9 cellular contexts compared by ENCODE assay signal in the genomic region with DNA sequence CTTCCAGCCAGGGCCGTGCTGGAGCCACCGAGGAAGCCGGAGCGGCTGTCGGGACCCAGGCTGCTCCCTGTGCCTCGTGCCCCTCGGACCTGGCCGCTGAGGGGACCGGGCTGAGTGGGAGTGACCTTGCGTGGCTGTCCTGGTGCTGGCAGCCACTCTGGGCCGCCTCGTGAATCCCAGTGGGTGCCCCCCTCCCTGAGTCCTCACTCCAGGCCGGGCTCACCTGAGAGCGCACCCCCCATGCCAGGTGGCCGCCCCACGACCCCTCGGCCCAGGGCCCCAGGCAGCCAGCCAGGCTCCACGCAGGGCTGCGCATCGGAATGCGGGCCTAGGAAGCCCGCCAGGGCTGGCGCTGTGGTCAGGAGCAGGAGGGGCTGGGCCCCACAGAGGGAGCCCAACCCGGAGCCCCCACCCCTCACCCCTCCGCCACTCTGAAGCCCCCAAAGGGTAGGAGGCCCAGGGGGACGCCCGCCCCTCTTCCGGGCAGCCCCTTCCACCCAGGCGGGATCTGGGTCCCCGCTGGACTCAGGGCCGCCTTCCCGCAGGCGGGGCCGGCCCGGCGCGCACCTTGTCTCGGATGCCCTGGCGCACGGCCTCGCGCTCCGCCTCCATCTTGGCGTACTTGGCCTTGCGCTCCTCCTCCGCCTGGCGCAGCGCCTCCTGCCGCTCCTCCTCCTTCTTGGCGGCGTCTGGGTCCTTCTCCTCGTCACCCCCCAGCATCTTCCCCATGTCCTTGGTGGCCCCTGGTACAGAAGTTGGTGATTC. TPM values are rescaled to one million over a fixed set of nuclear protein-coding genes. Genes with fewer than 3 reads are reported as not detected.
A peak's percentile ranks its signal among the peaks of the same experiment; 100 is the strongest.
DNase-seq lines count a peak whose midpoint lies in the region; ATAC-seq, FAIRE-seq and TF ChIP-seq lines count a peak whose summit lies in the region.
"Had no signal": no experiment of that assay in that cellular context is flagged by ENCODE, and none has a peak within 500 bp of the region (broad histone marks: within the 10 kb centered on the region; RNA-seq: fewer than 3 reads in every experiment).

No MANE protein-coding gene starts in this region.

- H3K9me3 ChIP-seq in kidney (ENCODE audit: control insufficient read depth in 1 of 2, low read length in 2 of 2) (no peaks in the 10 kb centered on the region), testis (no peaks in the 10 kb centered on the region)

- TF ChIP-seq CTCF in kidney (IDR thresholded peaks at IDR 0.05; ENCODE audit: borderline replicate concordance, extremely low read depth, insufficient read depth) = no peak
- TF ChIP-seq CTCF in testis (IDR thresholded peaks at IDR 0.05) = no peak
- no peak for TF ChIP-seq CTCF in osteocyte (IDR thresholded peaks at IDR 0.05)

- H3K4me1 Mint-ChIP-seq in activated naive CD4-positive, alpha-beta T cell treated with anti-CD3 and anti-CD28 coated beads for 36 hours (ENCODE audit: low read depth) = peaks cover 23% of the 10 kb centered on the region
- H3K4me1 Mint-ChIP-seq in osteocyte (ENCODE audit: unreplicated experiment) = no peaks in the 10 kb centered on the region

- no peak for FAIRE-seq in kidney (lab: Jason Lieb, UNC)
- FAIRE-seq: H54 had no signal

- H3K36me3 Mint-ChIP-seq in activated naive CD4-positive, alpha-beta T cell treated with anti-CD3 and anti-CD28 coated beads for 36 hours (ENCODE audit: low read depth) = no peaks in the 10 kb centered on the region
- no peaks in the 10 kb centered on the region for H3K36me3 Mint-ChIP-seq in osteocyte (ENCODE audit: unreplicated experiment)

- peaks cover 48% of the 10 kb centered on the region for H3K27me3 Mint-ChIP-seq in activated naive CD4-positive, alpha-beta T cell treated with anti-CD3 and anti-CD28 coated beads for 36 hours (ENCODE audit: low read depth)
- H3K27me3 Mint-ChIP-seq in osteocyte (ENCODE audit: unreplicated experiment) = no peaks in the 10 kb centered on the region

- no peak overlapping the region for H3K4me3 ChIP-seq in kidney (ENCODE audit: low read length in 2 of 2)
- peak overlapping the region in 1 of 2 donors; percentile 43 for H3K4me3 ChIP-seq in testis

- ATAC-seq in GM21367 (IDR thresholded peaks at IDR 0.05; ENCODE audit: unreplicated experiment) = no peak

- 0 to 3% methylated on average over 24 to 48 of the region's 52 CpGs for WGBS in testis, 2 donors

- intact Hi-C loops in activated naive CD4-positive, alpha-beta T cell treated with anti-CD3 and anti-CD28 coated beads for 36 hours (cut with micrococcal nuclease) = no loop called here
- intact Hi-C loops in kidney (cut with DNase I) (no loop called here), testis (cut with DNase I; ENCODE audit: low total_unique reads) (no loop called here)

- no peaks in the 10 kb centered on the region for H3K36me3 ChIP-seq in kidney (ENCODE audit: control insufficient read depth in 1 of 2, insufficient read depth in 2 of 2, low read length in 2 of 2)
- H3K36me3 ChIP-seq in testis (ENCODE audit: low read depth, missing control alignments) = no peaks in the 10 kb centered on the region

- CTCF ChIA-PET in activated naive CD4-positive, alpha-beta T cell treated with anti-CD3 and anti-CD28 coated beads for 36 hours (lab: Charles Lee) = no interaction called here

- H3K9me3 Mint-ChIP-seq in activated naive CD4-positive, alpha-beta T cell treated with anti-CD3 and anti-CD28 coated beads for 36 hours = no peaks in the 10 kb centered on the region
- H3K9me3 Mint-ChIP-seq in osteocyte (ENCODE audit: unreplicated experiment) = no peaks in the 10 kb centered on the region

- H3K9ac ChIP-seq in kidney (ENCODE audit: low read length in 2 of 2) = no peak overlapping the region

- no peaks in the 10 kb centered on the region for H3K27me3 ChIP-seq in testis

- H3K27ac Mint-ChIP-seq in activated naive CD4-positive, alpha-beta T cell treated with anti-CD3 and anti-CD28 coated beads for 36 hours = no peak overlapping the region
- H3K27ac Mint-ChIP-seq in osteocyte (ENCODE audit: unreplicated experiment) = no peak overlapping the region

- peak; percentile 57 for DNase-seq in NCI-H226
- DNase-seq in activated naive CD4-positive, alpha-beta T cell treated with anti-CD3 and anti-CD28 coated beads for 36 hours = peak; percentile 43
- DNase-seq in kidney = peak; percentile 74
- peak; percentile 68 for DNase-seq in testis
- no peak for DNase-seq in NCI-H1694 treated with DMSO at 0.1 percent for 48 hours (lab: John Stamatoyannopoulos, UW)
- DNase-seq in osteocyte (ENCODE audit: extremely low spot score, unreplicated experiment) = no peak

- no peak for TF ChIP-seq POLR2A in testis (IDR thresholded peaks at IDR 0.05)

- H3K4me3 Mint-ChIP-seq in activated naive CD4-positive, alpha-beta T cell treated with anti-CD3 and anti-CD28 coated beads for 36 hours = peak overlapping the region; percentile 62
- no peak overlapping the region for H3K4me3 Mint-ChIP-seq in osteocyte (ENCODE audit: unreplicated experiment)

- H3K27ac ChIP-seq in kidney (ENCODE audit: low read depth in 2 of 2, low read length in 2 of 2) (no peak overlapping the region), testis (no peak overlapping the region)

- peaks cover 0 to 2% of the 10 kb centered on the region in 2 donors for H3K4me1 ChIP-seq in kidney (ENCODE audit: control insufficient read depth in 1 of 2, insufficient read depth in 1 of 2, low read depth in 1 of 2, low read length in 2 of 2)
- H3K4me1 ChIP-seq in testis = peaks cover 17% of the 10 kb centered on the region

RNA-seq across cellular contexts. Expression of gene CPLX1, which starts 33.9 kb away (rescaled TPM):
- total RNA-seq in activated naive CD4-positive, alpha-beta T cell treated with anti-CD3 and anti-CD28 coated beads for 36 hours = under 1 TPM; 0.37 to 0.48 TPM
- total RNA-seq in kidney (10.2 TPM), testis (1 to 10 TPM; 5.5 to 8.2 TPM), osteocyte (not detected in 2 replicates)
- polyA plus RNA-seq in kidney (ENCODE audit: insufficient read depth, low read depth, low replicate concordance) (3.9 TPM), testis (ENCODE audit: insufficient read depth, low read depth, low replicate concordance) (4.4 TPM)
- total RNA-seq: RPMI7951 had no signal

Comparison
In these comparisons a context has a peak if more than half of its experiments do, and no peak if none do; other contexts are left out.
1. DNase-seq: peak in NCI-H226 (single experiment), activated naive CD4-positive, alpha-beta T cell treated with anti-CD3 and anti-CD28 coated beads for 36 hours (single experiment), kidney (single experiment) and testis (single experiment); none in NCI-H1694 treated with DMSO at 0.1 percent for 48 hours (single experiment) and osteocyte (single experiment).